Comparison of ENCODE assay signal across 1 cellular context in the genomic region with DNA sequence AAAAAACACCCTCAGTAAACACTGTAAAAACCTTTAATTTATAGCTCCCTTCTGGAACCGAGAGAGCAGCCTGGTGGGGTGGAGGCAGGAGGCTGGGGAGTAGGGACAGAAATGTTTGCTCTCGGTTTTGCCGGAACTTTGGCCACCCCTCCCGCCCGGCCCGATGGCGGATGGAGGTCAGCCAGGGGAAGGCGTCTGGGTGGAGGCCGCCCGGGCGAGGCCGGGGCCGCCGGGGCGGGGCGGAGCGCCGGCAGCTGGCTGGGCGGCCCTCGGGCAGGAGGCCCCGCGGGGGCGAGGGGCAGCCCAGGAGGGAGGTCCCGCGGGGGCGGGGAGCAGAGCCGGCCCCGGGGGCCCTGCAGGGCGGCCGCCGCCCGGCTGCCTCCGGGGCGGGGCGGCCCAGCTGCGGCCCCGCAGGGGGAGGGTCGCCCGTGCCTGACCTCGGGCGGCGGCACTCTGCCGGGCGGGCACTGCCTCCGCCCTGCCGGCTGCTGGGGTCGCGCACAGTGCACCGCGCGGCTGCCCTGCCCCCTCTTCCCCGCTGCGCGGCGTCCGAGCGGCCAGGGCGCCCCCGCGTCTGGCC.
TF ChIP-seq lines count a peak whose summit lies in the region.

No MANE protein-coding gene starts in this region.

TF ChIP-seq in IMR-90, 13 proteins besides CTCF, POLR2A, EP300 and RAD21 (continued from another document):
- TF ChIP-seq, protein P1, sequence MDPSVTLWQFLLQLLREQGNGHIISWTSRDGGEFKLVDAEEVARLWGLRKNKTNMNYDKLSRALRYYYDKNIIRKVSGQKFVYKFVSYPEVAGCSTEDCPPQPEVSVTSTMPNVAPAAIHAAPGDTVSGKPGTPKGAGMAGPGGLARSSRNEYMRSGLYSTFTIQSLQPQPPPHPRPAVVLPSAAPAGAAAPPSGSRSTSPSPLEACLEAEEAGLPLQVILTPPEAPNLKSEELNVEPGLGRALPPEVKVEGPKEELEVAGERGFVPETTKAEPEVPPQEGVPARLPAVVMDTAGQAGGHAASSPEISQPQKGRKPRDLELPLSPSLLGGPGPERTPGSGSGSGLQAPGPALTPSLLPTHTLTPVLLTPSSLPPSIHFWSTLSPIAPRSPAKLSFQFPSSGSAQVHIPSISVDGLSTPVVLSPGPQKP (IDR thresholded peaks at IDR 0.05; ENCODE audit: borderline replicate concordance, low read depth, low read length), result no peak
- no peak for TF ChIP-seq NFE2L2 (IDR thresholded peaks at IDR 0.05; ENCODE audit: low read depth, low read length)
- TF ChIP-seq FOS (IDR thresholded peaks at IDR 0.05; ENCODE audit: low read depth, low read length), result no peak
- TF ChIP-seq BHLHE40 (IDR thresholded peaks at IDR 0.05; ENCODE audit: low read depth, low read length), result peak; percentile 88
- peak; percentile 88; the same call in 1 of the 2 replicates for TF ChIP-seq MAZ (IDR thresholded peaks at IDR 0.05; ENCODE audit: borderline replicate concordance, low read depth, low read length)
